21 cellular contexts compared by ENCODE assay signal in genomic region chr2:42850016-42850805, GRCh38.
"Had no signal": no experiment of that assay in that cellular context is flagged by ENCODE, and none has a peak within 500 bp of the region (broad histone marks: within the 10 kb centered on the region; RNA-seq: fewer than 3 reads in every experiment).

No MANE protein-coding gene starts in this region.

- H3K4me2 ChIP-seq: hepatocyte, smooth muscle cell had no signal

- H3K27ac Mint-ChIP-seq: naive thymus-derived CD8-positive, alpha-beta T cell; stimulated activated effector memory CD8-positive, alpha-beta T cell treated with anti-CD3 and anti-CD28 coated beads, Interleukin-12 subunit alpha, Interleukin-12 subunit beta, amount 100 ng/mL, for 72 hours had no signal

- H3K27me3 ChIP-seq: foreskin keratinocyte, hepatocyte, ovary, right atrium auricular region, tibial nerve had no signal

- H3K4me1 Mint-ChIP-seq: naive thymus-derived CD8-positive, alpha-beta T cell; stimulated activated effector memory CD8-positive, alpha-beta T cell treated with anti-CD3 and anti-CD28 coated beads, Interleukin-12 subunit alpha, Interleukin-12 subunit beta, amount 100 ng/mL, for 72 hours had no signal

- H3K4me3 ChIP-seq: hepatocyte, lung, mucosa of descending colon, ovary, right atrium auricular region, smooth muscle cell, tibial nerve had no signal

- DNase-seq: cerebellar nuclear complex; dermis blood vessel endothelial cell; erythroblast; foreskin keratinocyte; kidney; left cardiac atrium; left ventricle myocardium superior; mucosa of descending colon; naive thymus-derived CD8-positive, alpha-beta T cell; nucleus accumbens; stimulated activated CD4-positive, alpha-beta T cell treated with anti-CD3 and anti-CD28 coated beads, Interleukin-4, amount 100 ng/mL, for 1 hour; stimulated activated CD8-positive, alpha-beta memory T cell treated with anti-CD3 and anti-CD28 coated beads, Interleukin-4, amount 100 ng/mL, for 48 hours; stimulated activated naive CD8-positive, alpha-beta T cell treated with anti-CD3 and anti-CD28 coated beads, Interleukin-15, Interleukin-2, amounts not matched to agents 100 U/mL and 50 U/mL, for 24 hours had no signal

- H3K9me3 ChIP-seq: mucosa of descending colon, ovary, right atrium auricular region, tibial nerve had no signal

- H3K27me3 Mint-ChIP-seq: naive thymus-derived CD8-positive, alpha-beta T cell had no signal

- H3K4me3 Mint-ChIP-seq: naive thymus-derived CD8-positive, alpha-beta T cell; neural crest cell; stimulated activated effector memory CD8-positive, alpha-beta T cell treated with anti-CD3 and anti-CD28 coated beads, Interleukin-12 subunit alpha, Interleukin-12 subunit beta, amount 100 ng/mL, for 72 hours had no signal

- H3K9me3 Mint-ChIP-seq: naive thymus-derived CD8-positive, alpha-beta T cell; neural crest cell; stimulated activated effector memory CD8-positive, alpha-beta T cell treated with anti-CD3 and anti-CD28 coated beads, Interleukin-12 subunit alpha, Interleukin-12 subunit beta, amount 100 ng/mL, for 72 hours had no signal

- H3K27ac ChIP-seq: foreskin keratinocyte, hepatocyte, ovary, right atrium auricular region, tibial nerve had no signal

- H3K36me3 ChIP-seq: ovary, right atrium auricular region, tibial nerve had no signal

- H3K36me3 Mint-ChIP-seq: stimulated activated effector memory CD8-positive, alpha-beta T cell treated with anti-CD3 and anti-CD28 coated beads, Interleukin-12 subunit alpha, Interleukin-12 subunit beta, amount 100 ng/mL, for 72 hours had no signal
